ENCODE assay signal across 8 cellular contexts in the genomic region with DNA sequence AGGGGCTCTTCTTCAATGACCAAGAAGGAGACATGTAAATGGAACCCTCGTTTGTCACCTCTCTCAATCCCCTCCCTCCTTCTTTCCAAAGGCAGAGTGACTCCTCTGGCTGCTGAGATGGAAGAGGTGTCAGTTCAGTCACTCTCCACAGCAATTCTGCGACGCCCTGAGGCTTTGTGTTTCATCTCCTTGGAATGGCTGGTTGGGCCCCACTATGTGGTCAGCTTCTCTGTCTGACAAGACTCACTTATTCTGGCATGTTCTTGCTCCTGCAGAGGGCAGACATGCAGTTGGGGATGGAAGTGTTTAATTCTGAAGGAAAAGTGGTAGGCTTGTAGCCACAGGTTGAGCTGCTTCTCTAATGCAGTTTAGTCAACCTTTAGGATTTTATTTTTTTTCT. TPM values are rescaled to one million over a fixed set of nuclear protein-coding genes. Genes with fewer than 3 reads are reported as not detected.
A peak's percentile ranks its signal among the peaks of the same experiment; 100 is the strongest.
DNase-seq lines count a peak whose midpoint lies in the region; ATAC-seq, FAIRE-seq and TF ChIP-seq lines count a peak whose summit lies in the region.
"Not testable (repeated sequence)": the region's sequence is repeated elsewhere in the genome, so short reads cannot be mapped to it uniquely, and the experiment has no call there.

No MANE protein-coding gene starts in this region.

- not testable (repeated sequence) for H3K27ac Mint-ChIP-seq in GM23338

- not testable (repeated sequence) for FAIRE-seq in urothelium cell line (lab: Jason Lieb, UNC)

- not testable (repeated sequence) for H3K9me2 ChIP-seq in GM23338 (ENCODE audit: insufficient read depth)

- H3K36me3 ChIP-seq in GM23338 (ENCODE audit: insufficient read depth); esophagus muscularis mucosa: not testable (repeated sequence)

- DNase-seq in Daoy (ENCODE audit: low read depth) (peak; percentile 53), GM23338 (ENCODE audit: low spot score) (peak; percentile 27), HS-5 (ENCODE audit: low read depth) (peak; percentile 6), RPMI7951 (ENCODE audit: low read depth) (peak; percentile 71), astrocyte of the hippocampus (ENCODE audit: low read depth, low spot score) (peak; percentile 42), esophagus muscularis mucosa (ENCODE audit: extremely low spot score) (peak; percentile 77), left kidney (ENCODE audit: low read depth, low spot score) (peak; percentile 3), urothelium cell line (ENCODE audit: low spot score) (peak; percentile 5)

- not testable (repeated sequence) for H3K4me3 ChIP-seq in GM23338, esophagus muscularis mucosa

- not testable (repeated sequence) for H3K9me3 Mint-ChIP-seq in GM23338

- TF ChIP-seq CTCF in GM23338 (conservative IDR thresholded peaks at IDR 0.05; ENCODE audit: low read depth in 2 of 2): peak in 1 of 2 experiments; percentile 27; a peak in 1 of 4 replicates
- TF ChIP-seq CTCF in esophagus muscularis mucosa (IDR thresholded peaks at IDR 0.05): not testable (repeated sequence)

- H3K4me3 Mint-ChIP-seq in GM23338: not testable (repeated sequence)

- not testable (repeated sequence) for H3K27ac ChIP-seq in GM23338 (ENCODE audit: low read depth); esophagus muscularis mucosa (replicated peaks in 1 of 4)

- WGBS in esophagus muscularis mucosa: 55% methylated on average over 3 of the region's 3 CpGs

- TF ChIP-seq POLR2A in esophagus muscularis mucosa (IDR thresholded peaks at IDR 0.05; ENCODE audit: low read depth): not testable (repeated sequence)

- H3K4me2 ChIP-seq in GM23338: not testable (repeated sequence)

- H3K9me3 ChIP-seq in esophagus muscularis mucosa: not testable (repeated sequence)

- H3K4me1 Mint-ChIP-seq in GM23338: not testable (repeated sequence)

- H3F3A ChIP-seq in GM23338 (replicated peaks; ENCODE audit: low read depth): not testable (repeated sequence)

- TF ChIP-seq EP300 in esophagus muscularis mucosa (IDR thresholded peaks at IDR 0.05): not testable (repeated sequence)

- not testable (repeated sequence) for H2AFZ ChIP-seq in GM23338

- H3K36me3 Mint-ChIP-seq in GM23338 (ENCODE audit: low read depth): not testable (repeated sequence)

- H3K27me3 ChIP-seq in GM23338 (ENCODE audit: insufficient read depth); esophagus muscularis mucosa: not testable (repeated sequence)

- not testable (repeated sequence) for H4K20me1 ChIP-seq in GM23338 (replicated peaks; ENCODE audit: insufficient read depth)

- H3K79me2 ChIP-seq in GM23338 (replicated peaks; ENCODE audit: insufficient read depth): not testable (repeated sequence)

- not testable (repeated sequence) for H3K27me3 Mint-ChIP-seq in GM23338 (ENCODE audit: insufficient read depth, low read depth, poor library complexity)

- intact Hi-C loops in esophagus muscularis mucosa (cut with DNase I): not testable (repeated sequence)

- H3K4me1 ChIP-seq in GM23338 (ENCODE audit: insufficient read depth); esophagus muscularis mucosa: not testable (repeated sequence)

- ATAC-seq in GM23338: peak; percentile 31; the same call in 1 of the 3 replicates

RNA-seq across cellular contexts. Expression of gene NBPF12, which starts 25.1 kb away (rescaled TPM):
- total RNA-seq in Daoy (2014; rRNA removed; shearing (Covaris generic)): 2.8 and 5.4 TPM in 2 replicates
- total RNA-seq in GM23338 (2014; rRNA removed; shearing (Covaris generic)): 5.0 and 6.8 TPM in 2 replicates
- 3.1 and 3.4 TPM in 2 replicates for polyA plus RNA-seq in GM23338 (2016; fragmentation: Nextera tagmentation; extraction: Ambion mirVana)
- total RNA-seq in RPMI7951 (2014; rRNA removed; shearing (Covaris generic)): 2.1 and 3.0 TPM in 2 replicates
- total RNA-seq in esophagus muscularis mucosa: 10 to 100 TPM in 3 of 4 donors, 1 to 10 TPM in 1; 8.6 to 23.1 (median 12.6) TPM

Comparison
In these comparisons a context has a peak if more than half of its experiments do, and no peak if none do; other contexts are left out.
1. DNase-seq: peak in every context shown above with its lines; median percentile 77 in esophagus muscularis mucosa; 71 in RPMI7951; 53 in Daoy; 42 in astrocyte of the hippocampus; 27 in GM23338; 6 in HS-5; 5 in urothelium cell line; 3 in left kidney.